In genomic region chr17:82050761-82051641, GRCh38 we compare ENCODE assay signal across 8 cellular contexts. TPM values are rescaled to one million over a fixed set of nuclear protein-coding genes. Genes with fewer than 3 reads are reported as not detected.
A peak's percentile ranks its signal among the peaks of the same experiment; 100 is the strongest.
DNase-seq lines count a peak whose midpoint lies in the region; ATAC-seq and TF ChIP-seq lines count a peak whose summit lies in the region.

No MANE protein-coding gene starts in this region.

- H3K9me3 Mint-ChIP-seq in T-helper 2 cell treated with Interferon-gamma antibody and Interleukin-4, amounts not matched to agents 5 μg/mL and 100 μg/mL, for 36 hours: no peaks in the 10 kb centered on the region
- H3K9me3 Mint-ChIP-seq in glutamatergic neuron (ENCODE audit: unreplicated experiment): no peaks in the 10 kb centered on the region

- no peaks in the 10 kb centered on the region for H3K9me3 ChIP-seq in T-helper 17 cell (ENCODE audit: control insufficient read depth, low read length, poor library complexity, severe bottlenecking)

- peak overlapping the region; percentile 91 for H3K27ac Mint-ChIP-seq in T-helper 2 cell treated with Interferon-gamma antibody and Interleukin-4, amounts not matched to agents 5 μg/mL and 100 μg/mL, for 36 hours
- H3K27ac Mint-ChIP-seq in T-helper 17 cell: peak overlapping the region; percentile 67
- peak overlapping the region; percentile 52 for H3K27ac Mint-ChIP-seq in glutamatergic neuron (ENCODE audit: unreplicated experiment)

- peaks cover 9% of the 10 kb centered on the region for H3K36me3 Mint-ChIP-seq in T-helper 2 cell treated with Interferon-gamma antibody and Interleukin-4, amounts not matched to agents 5 μg/mL and 100 μg/mL, for 36 hours (ENCODE audit: low read depth)
- peaks cover 3% of the 10 kb centered on the region for H3K36me3 Mint-ChIP-seq in T-helper 17 cell (ENCODE audit: low read depth)
- H3K36me3 Mint-ChIP-seq in glutamatergic neuron (ENCODE audit: unreplicated experiment): no peaks in the 10 kb centered on the region

- TF ChIP-seq CTCF in glutamatergic neuron (IDR thresholded peaks at IDR 0.05; ENCODE audit: partially characterized antibody, unreplicated experiment) (no peak), retinal pigment epithelial cell (conservative IDR thresholded peaks at IDR 0.05; ENCODE audit: low read depth, low read length) (no peak)

- peak overlapping the region; percentile 89 for H3K4me3 Mint-ChIP-seq in T-helper 2 cell treated with Interferon-gamma antibody and Interleukin-4, amounts not matched to agents 5 μg/mL and 100 μg/mL, for 36 hours
- H3K4me3 Mint-ChIP-seq in T-helper 17 cell (peak overlapping the region; percentile 86), glutamatergic neuron (ENCODE audit: unreplicated experiment) (peak overlapping the region; percentile 86)

- no peak for DNase-seq in T-helper 2 cell treated with Interferon-gamma antibody and Interleukin-4, amounts not matched to agents 5 μg/mL and 100 μg/mL, for 36 hours (ENCODE audit: low spot score)
- DNase-seq in T-helper 2 cell (no peak), T-helper 17 cell (peak in 1 of 3 donors; percentile 16), glutamatergic neuron (no peak), retinal pigment epithelial cell (ENCODE audit: low read depth) (no peak), superior temporal gyrus (ENCODE audit: extremely low spot score) (no peak), RKO (ENCODE audit: low spot score) (no peak)

- peaks cover 3% of the 10 kb centered on the region for H3K4me1 Mint-ChIP-seq in T-helper 2 cell treated with Interferon-gamma antibody and Interleukin-4, amounts not matched to agents 5 μg/mL and 100 μg/mL, for 36 hours (ENCODE audit: low read depth)
- H3K4me1 Mint-ChIP-seq in T-helper 17 cell: peaks cover 8% of the 10 kb centered on the region
- H3K4me1 Mint-ChIP-seq in glutamatergic neuron (ENCODE audit: low read depth, unreplicated experiment): peaks cover under 1% of the 10 kb centered on the region

- peak; percentile 23 for ATAC-seq in T-helper 17 cell
- no peak for ATAC-seq in GM19395 (IDR thresholded peaks at IDR 0.05; ENCODE audit: unreplicated experiment)

- H3K27me3 Mint-ChIP-seq in T-helper 2 cell treated with Interferon-gamma antibody and Interleukin-4, amounts not matched to agents 5 μg/mL and 100 μg/mL, for 36 hours (ENCODE audit: low read depth): no peaks in the 10 kb centered on the region
- no peaks in the 10 kb centered on the region for H3K27me3 Mint-ChIP-seq in T-helper 17 cell
- H3K27me3 Mint-ChIP-seq in glutamatergic neuron (ENCODE audit: unreplicated experiment): peaks cover 1% of the 10 kb centered on the region

- peak overlapping the region; percentile 79 for H3K4me3 ChIP-seq in retinal pigment epithelial cell (ENCODE audit: low read length)

RNA-seq across cellular contexts. Expression of gene RFNG, which starts 0.6 kb away (rescaled TPM):
- total RNA-seq in T-helper 17 cell (10 to 100 TPM; 26.5 to 28.3 TPM), glutamatergic neuron (ENCODE audit: unreplicated experiment) (50.8 TPM)

RNA-seq across cellular contexts. Expression of gene GPS1, which starts 0.7 kb away (rescaled TPM):
- total RNA-seq in T-helper 17 cell: 10 to 100 TPM; 63.2 to 66.1 TPM
- 115 TPM for total RNA-seq in glutamatergic neuron (ENCODE audit: unreplicated experiment)

RNA-seq across cellular contexts. Expression of gene DCXR, which starts 13.5 kb away (rescaled TPM):
- total RNA-seq in T-helper 17 cell (10 to 100 TPM; 55.6 to 77.5 TPM), glutamatergic neuron (ENCODE audit: unreplicated experiment) (89.5 TPM)

RNA-seq across cellular contexts. Expression of gene DUS1L, which starts 14.6 kb away (rescaled TPM):
- total RNA-seq in T-helper 17 cell (100 to 1,000 TPM; 130 to 131 TPM), glutamatergic neuron (ENCODE audit: unreplicated experiment) (122 TPM)

RNA-seq across cellular contexts. Expression of gene RAC3, which starts 19.5 kb away (rescaled TPM):
- total RNA-seq in T-helper 17 cell (1 to 10 TPM; 2.6 to 3.1 TPM), glutamatergic neuron (ENCODE audit: unreplicated experiment) (46.0 TPM)
